In the genomic region with DNA sequence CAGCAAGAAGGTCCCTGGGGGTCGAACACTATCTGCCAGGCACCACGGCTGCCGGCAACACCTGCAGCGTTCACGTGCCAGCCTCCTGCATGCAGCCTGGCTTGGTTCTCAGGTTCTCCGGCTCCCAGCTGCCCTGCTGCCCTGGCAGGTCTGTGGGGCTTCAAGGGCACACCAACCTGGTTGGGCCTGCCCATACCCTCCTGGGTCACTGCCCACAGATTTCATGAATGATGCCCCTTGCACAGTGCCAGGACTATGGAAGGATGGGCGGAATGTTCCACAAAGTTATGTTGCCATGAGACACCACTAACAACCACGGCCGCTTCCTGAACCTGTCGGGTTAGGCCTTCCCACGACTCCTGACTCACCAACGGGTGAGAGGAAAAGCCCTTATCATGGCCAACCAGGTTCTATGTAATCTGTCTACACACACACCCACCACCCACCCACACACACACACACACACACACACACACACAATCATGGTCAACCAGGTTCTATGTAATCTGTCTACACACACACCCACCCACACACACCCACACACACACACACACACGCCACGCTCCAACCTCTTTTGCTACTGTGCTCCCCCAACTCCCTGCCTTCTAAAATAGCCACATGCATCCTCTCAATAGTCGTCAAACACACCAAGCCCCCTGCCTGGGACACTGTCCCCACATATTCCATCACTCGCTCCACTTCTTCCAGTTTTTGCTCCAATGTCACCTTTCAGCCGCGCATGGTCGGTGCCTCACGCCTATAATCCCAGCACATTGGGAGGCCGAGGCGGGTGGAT, we compare ENCODE assay signal across 1 cellular context.
TF ChIP-seq lines count a peak whose summit lies in the region.

No MANE protein-coding gene starts in this region.

TF ChIP-seq in K562, 482 proteins besides CTCF, POLR2A, EP300 and RAD21 (continued from another document and continues in another):
- TF ChIP-seq CHAMP1 (IDR thresholded peaks at IDR 0.05): peak; percentile 99
- peak; percentile 100 for TF ChIP-seq OTX1 (CRISPR knock-in tag; IDR thresholded peaks at IDR 0.05)
- no peak for TF ChIP-seq XRCC4 (IDR thresholded peaks at IDR 0.05; ENCODE audit: extremely low read depth, insufficient read depth, insufficient read length)
- peak; percentile 63 to 96 for TF ChIP-seq TEAD1 (CRISPR knock-in tag; IDR thresholded peaks at IDR 0.05)
- TF ChIP-seq RBBP5 (IDR thresholded peaks at IDR 0.05; ENCODE audit: borderline replicate concordance, insufficient read depth, low read length, poor library complexity, severe bottlenecking): peak; percentile 23
- no peak; the same call in 1 of the 2 replicates for TF ChIP-seq ZNF830 (CRISPR knock-in tag; IDR thresholded peaks at IDR 0.05)
- peak; percentile 4; the same call in 1 of the 2 replicates for TF ChIP-seq TSHZ1 (CRISPR knock-in tag; IDR thresholded peaks at IDR 0.05)
- peak; percentile 94 for TF ChIP-seq TARDBP (IDR thresholded peaks at IDR 0.05)
- TF ChIP-seq KDM4B (IDR thresholded peaks at IDR 0.05; ENCODE audit: borderline replicate concordance in 2 of 2, low read depth in 1 of 2): peak in 1 of 2 experiments; percentile 89; a peak in 2 of 4 replicates
- TF ChIP-seq, protein P1, sequence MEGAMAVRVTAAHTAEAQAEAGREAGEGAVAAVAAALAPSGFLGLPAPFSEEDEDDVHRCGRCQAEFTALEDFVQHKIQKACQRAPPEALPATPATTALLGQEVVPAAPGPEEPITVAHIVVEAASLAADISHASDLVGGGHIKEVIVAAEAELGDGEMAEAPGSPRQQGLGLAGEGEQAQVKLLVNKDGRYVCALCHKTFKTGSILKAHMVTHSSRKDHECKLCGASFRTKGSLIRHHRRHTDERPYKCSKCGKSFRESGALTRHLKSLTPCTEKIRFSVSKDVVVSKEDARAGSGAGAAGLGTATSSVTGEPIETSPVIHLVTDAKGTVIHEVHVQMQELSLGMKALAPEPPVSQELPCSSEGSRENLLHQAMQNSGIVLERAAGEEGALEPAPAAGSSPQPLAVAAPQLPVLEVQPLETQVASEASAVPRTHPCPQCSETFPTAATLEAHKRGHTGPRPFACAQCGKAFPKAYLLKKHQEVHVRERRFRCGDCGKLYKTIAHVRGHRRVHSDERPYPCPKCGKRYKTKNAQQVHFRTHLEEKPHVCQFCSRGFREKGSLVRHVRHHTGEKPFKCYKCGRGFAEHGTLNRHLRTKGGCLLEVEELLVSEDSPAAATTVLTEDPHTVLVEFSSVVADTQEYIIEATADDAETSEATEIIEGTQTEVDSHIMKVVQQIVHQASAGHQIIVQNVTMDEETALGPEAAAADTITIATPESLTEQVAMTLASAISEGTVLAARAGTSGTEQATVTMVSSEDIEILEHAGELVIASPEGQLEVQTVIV (CRISPR knock-in tag; IDR thresholded peaks at IDR 0.05; ENCODE audit: borderline replicate concordance): no peak
- no peak for TF ChIP-seq STAT5B (CRISPR knock-in tag; IDR thresholded peaks at IDR 0.05)
- TF ChIP-seq RHOXF2B (CRISPR knock-in tag; conservative IDR thresholded peaks at IDR 0.05): no peak
- no peak for TF ChIP-seq PCBP2 (IDR thresholded peaks at IDR 0.05; ENCODE audit: low read depth, low read length, poor library complexity, severe bottlenecking)
- no peak for TF ChIP-seq SMC3 (conservative IDR thresholded peaks at IDR 0.05; ENCODE audit: insufficient read depth, low read depth, low read length)
- TF ChIP-seq, protein P2, sequence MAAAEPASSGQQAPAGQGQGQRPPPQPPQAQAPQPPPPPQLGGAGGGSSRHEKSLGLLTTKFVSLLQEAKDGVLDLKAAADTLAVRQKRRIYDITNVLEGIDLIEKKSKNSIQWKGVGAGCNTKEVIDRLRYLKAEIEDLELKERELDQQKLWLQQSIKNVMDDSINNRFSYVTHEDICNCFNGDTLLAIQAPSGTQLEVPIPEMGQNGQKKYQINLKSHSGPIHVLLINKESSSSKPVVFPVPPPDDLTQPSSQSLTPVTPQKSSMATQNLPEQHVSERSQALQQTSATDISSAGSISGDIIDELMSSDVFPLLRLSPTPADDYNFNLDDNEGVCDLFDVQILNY (CRISPR knock-in tag; IDR thresholded peaks at IDR 0.05): peak; percentile 91; the same call in 1 of the 2 replicates
- TF ChIP-seq, protein P3, sequence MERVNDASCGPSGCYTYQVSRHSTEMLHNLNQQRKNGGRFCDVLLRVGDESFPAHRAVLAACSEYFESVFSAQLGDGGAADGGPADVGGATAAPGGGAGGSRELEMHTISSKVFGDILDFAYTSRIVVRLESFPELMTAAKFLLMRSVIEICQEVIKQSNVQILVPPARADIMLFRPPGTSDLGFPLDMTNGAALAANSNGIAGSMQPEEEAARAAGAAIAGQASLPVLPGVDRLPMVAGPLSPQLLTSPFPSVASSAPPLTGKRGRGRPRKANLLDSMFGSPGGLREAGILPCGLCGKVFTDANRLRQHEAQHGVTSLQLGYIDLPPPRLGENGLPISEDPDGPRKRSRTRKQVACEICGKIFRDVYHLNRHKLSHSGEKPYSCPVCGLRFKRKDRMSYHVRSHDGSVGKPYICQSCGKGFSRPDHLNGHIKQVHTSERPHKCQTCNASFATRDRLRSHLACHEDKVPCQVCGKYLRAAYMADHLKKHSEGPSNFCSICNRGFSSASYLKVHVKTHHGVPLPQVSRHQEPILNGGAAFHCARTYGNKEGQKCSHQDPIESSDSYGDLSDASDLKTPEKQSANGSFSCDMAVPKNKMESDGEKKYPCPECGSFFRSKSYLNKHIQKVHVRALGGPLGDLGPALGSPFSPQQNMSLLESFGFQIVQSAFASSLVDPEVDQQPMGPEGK (CRISPR knock-in tag; IDR thresholded peaks at IDR 0.05; ENCODE audit: borderline replicate concordance): 0 out of 2 replicates have a peak, but pooled peaks have one; percentile 15
- TF ChIP-seq RBM15 (IDR thresholded peaks at IDR 0.05; ENCODE audit: insufficient read depth, low read length): no peak
- TF ChIP-seq DDX20 (tag; IDR thresholded peaks at IDR 0.05; ENCODE audit: low read depth): peak; percentile 49
- peak; percentile 100 for TF ChIP-seq HDAC2 (IDR thresholded peaks at IDR 0.05)
- no peak for TF ChIP-seq KAT8 (IDR thresholded peaks at IDR 0.05; ENCODE audit: low read depth)
- peak; percentile 92 for TF ChIP-seq ETV1 (tag; conservative IDR thresholded peaks at IDR 0.05; ENCODE audit: low read depth)
- TF ChIP-seq MCM5 (IDR thresholded peaks at IDR 0.05; ENCODE audit: low read depth): no peak
- no peak; the same call in 1 of the 2 replicates for TF ChIP-seq ZBTB7A (IDR thresholded peaks at IDR 0.05; ENCODE audit: borderline replicate concordance, control insufficient read depth, low read depth, low read length)
- peak; percentile 1; the same call in 1 of the 2 replicates for TF ChIP-seq ZC3H4 (CRISPR knock-in tag; IDR thresholded peaks at IDR 0.05; ENCODE audit: borderline replicate concordance)
- peak; percentile 98 for TF ChIP-seq PHF20 (IDR thresholded peaks at IDR 0.05; ENCODE audit: partially characterized antibody)
- peak; percentile 99 for TF ChIP-seq THRB (CRISPR knock-in tag; conservative IDR thresholded peaks at IDR 0.05)
- TF ChIP-seq PHB (CRISPR knock-in tag; IDR thresholded peaks at IDR 0.05): no peak; the same call in 1 of the 2 replicates
- peak; percentile 96 for TF ChIP-seq MTA1 (IDR thresholded peaks at IDR 0.05; ENCODE audit: borderline replicate concordance)
- TF ChIP-seq CBX1 (IDR thresholded peaks at IDR 0.05; ENCODE audit: low read depth): no peak; the same call in 1 of the 2 replicates
- peak; percentile 70; the same call in 1 of the 2 replicates for TF ChIP-seq ZNF76 (CRISPR knock-in tag; IDR thresholded peaks at IDR 0.05; ENCODE audit: borderline replicate concordance)
- peak; percentile 100 for TF ChIP-seq TAL1 (IDR thresholded peaks at IDR 0.05)
- peak; percentile 95 to 100; a peak in 3 of 4 replicates for TF ChIP-seq HDAC1 (IDR thresholded peaks at IDR 0.05)
- TF ChIP-seq MED1 (CRISPR knock-in tag; IDR thresholded peaks at IDR 0.05; ENCODE audit: borderline replicate concordance): no peak
- no peak for TF ChIP-seq POLR3G (IDR thresholded peaks at IDR 0.05; ENCODE audit: extremely low read depth, insufficient read length, insufficient replicate concordance)
- TF ChIP-seq GTF2B (IDR thresholded peaks at IDR 0.05; ENCODE audit: extremely low read depth, insufficient read length): no peak
- TF ChIP-seq, protein P4, sequence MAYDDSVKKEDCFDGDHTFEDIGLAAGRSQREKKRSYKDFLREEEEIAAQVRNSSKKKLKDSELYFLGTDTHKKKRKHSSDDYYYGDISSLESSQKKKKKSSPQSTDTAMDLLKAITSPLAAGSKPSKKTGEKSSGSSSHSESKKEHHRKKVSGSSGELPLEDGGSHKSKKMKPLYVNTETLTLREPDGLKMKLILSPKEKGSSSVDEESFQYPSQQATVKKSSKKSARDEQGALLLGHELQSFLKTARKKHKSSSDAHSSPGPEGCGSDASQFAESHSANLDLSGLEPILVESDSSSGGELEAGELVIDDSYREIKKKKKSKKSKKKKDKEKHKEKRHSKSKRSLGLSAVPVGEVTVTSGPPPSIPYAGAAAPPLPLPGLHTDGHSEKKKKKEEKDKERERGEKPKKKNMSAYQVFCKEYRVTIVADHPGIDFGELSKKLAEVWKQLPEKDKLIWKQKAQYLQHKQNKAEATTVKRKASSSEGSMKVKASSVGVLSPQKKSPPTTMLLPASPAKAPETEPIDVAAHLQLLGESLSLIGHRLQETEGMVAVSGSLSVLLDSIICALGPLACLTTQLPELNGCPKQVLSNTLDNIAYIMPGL (CRISPR knock-in tag; IDR thresholded peaks at IDR 0.05): peak; percentile 86
- TF ChIP-seq, protein P5, sequence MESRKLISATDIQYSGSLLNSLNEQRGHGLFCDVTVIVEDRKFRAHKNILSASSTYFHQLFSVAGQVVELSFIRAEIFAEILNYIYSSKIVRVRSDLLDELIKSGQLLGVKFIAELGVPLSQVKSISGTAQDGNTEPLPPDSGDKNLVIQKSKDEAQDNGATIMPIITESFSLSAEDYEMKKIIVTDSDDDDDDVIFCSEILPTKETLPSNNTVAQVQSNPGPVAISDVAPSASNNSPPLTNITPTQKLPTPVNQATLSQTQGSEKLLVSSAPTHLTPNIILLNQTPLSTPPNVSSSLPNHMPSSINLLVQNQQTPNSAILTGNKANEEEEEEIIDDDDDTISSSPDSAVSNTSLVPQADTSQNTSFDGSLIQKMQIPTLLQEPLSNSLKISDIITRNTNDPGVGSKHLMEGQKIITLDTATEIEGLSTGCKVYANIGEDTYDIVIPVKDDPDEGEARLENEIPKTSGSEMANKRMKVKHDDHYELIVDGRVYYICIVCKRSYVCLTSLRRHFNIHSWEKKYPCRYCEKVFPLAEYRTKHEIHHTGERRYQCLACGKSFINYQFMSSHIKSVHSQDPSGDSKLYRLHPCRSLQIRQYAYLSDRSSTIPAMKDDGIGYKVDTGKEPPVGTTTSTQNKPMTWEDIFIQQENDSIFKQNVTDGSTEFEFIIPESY (CRISPR knock-in tag; IDR thresholded peaks at IDR 0.05): peak; percentile 81
- TF ChIP-seq ZKSCAN1 (IDR thresholded peaks at IDR 0.05; ENCODE audit: low read depth, low read length): peak; percentile 88; the same call in 1 of the 2 replicates
- peak; percentile 7 for TF ChIP-seq ZNF324 (CRISPR knock-in tag; IDR thresholded peaks at IDR 0.05)
- peak; percentile 90 for TF ChIP-seq MEIS2 (IDR thresholded peaks at IDR 0.05; ENCODE audit: partially characterized antibody)
- no peak for TF ChIP-seq ZFP1 (CRISPR knock-in tag; IDR thresholded peaks at IDR 0.05)
